Comparison of ENCODE assay signal across 19 cellular contexts in the genomic region with DNA sequence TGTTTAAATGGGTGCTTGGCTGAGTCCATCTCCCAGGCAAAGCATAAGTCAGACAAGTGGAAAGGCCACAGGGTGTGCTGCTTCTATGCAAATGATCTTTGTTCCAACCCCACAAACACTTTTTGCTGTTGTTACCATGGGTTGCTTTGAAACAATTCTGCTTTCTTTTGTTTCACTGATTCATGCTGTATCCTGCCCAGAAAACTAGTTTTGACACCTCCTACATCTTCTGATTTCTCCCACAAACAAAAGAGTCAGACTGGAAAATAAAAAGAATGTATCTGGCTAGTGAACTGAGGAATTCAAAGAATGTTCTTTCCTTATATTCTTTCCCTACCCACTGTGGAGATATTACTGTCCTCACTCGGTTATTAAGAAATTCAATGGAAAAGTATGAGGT.
DNase-seq lines count a peak whose midpoint lies in the region; ATAC-seq and TF ChIP-seq lines count a peak whose summit lies in the region.
"Had no signal": no experiment of that assay in that cellular context is flagged by ENCODE, and none has a peak within 500 bp of the region (broad histone marks: within the 10 kb centered on the region; RNA-seq: fewer than 3 reads in every experiment).

No MANE protein-coding gene starts in this region.

- H3K9me3 Mint-ChIP-seq in nephron progenitor cell = no peaks in the 10 kb centered on the region
- peaks cover 0 to 5% of the 10 kb centered on the region in 2 donors for H3K9me3 Mint-ChIP-seq in stimulated activated naive CD8-positive, alpha-beta T cell treated with anti-CD3 and anti-CD28 coated beads, Interleukin-15, amount 100 ng/mL, for 72 hours
- H3K9me3 Mint-ChIP-seq: stimulated activated memory B cell treated with anti-CD40 and anti-IgM and Interleukin-4, amounts not matched to agents 10 μg/mL and 1 μg/mL and 100 μg/mL, for 72 hours had no signal

- no peak overlapping the region for H3K4me3 Mint-ChIP-seq in nephron progenitor cell
- no peak overlapping the region for H3K4me3 Mint-ChIP-seq in stimulated activated naive CD8-positive, alpha-beta T cell treated with anti-CD3 and anti-CD28 coated beads, Interleukin-15, amount 100 ng/mL, for 72 hours
- H3K4me3 Mint-ChIP-seq: stimulated activated memory B cell treated with anti-CD40 and anti-IgM and Interleukin-4, amounts not matched to agents 10 μg/mL and 1 μg/mL and 100 μg/mL, for 72 hours; WTC11 had no signal

- TF ChIP-seq CTCF in epithelial cell of esophagus (IDR thresholded peaks at IDR 0.05; ENCODE audit: insufficient read depth, low read depth, low read length, missing control alignments) = no peak
- TF ChIP-seq CTCF in nephron progenitor cell (IDR thresholded peaks at IDR 0.05) = no peak

- peak; percentile 15 for DNase-seq in EH (ENCODE audit: low read depth)
- peak; percentile 28 for DNase-seq in NCI-H774 (lab: John Stamatoyannopoulos, UW)
- DNase-seq in epithelial cell of esophagus (ENCODE audit: low read depth) = peak; percentile 94
- peak; percentile 13 for DNase-seq in myocyte (ENCODE audit: low read depth)
- no peak for DNase-seq in nephron progenitor cell
- no peak for DNase-seq in NCI-H128 (lab: John Stamatoyannopoulos, UW; ENCODE audit: unreplicated experiment)
- no peak for DNase-seq in NCI-H187 (lab: John Stamatoyannopoulos, UW)
- DNase-seq in stimulated activated naive CD8-positive, alpha-beta T cell treated with anti-CD3 and anti-CD28 coated beads, Interleukin-15, amount 100 ng/mL, for 72 hours = no peak
- DNase-seq: activated effector memory CD4-positive, alpha-beta T cell treated with Interleukin-2 at 50 U/mL for 16 hours; aorta; midbrain; NCI-H1048; Peyer's patch; upper lobe of left lung had no signal

- H3K4me3 ChIP-seq in epithelial cell of esophagus (ENCODE audit: low read length) = no peak overlapping the region
- H3K4me3 ChIP-seq: GM12878, Peyer's patch, skin epidermis, upper lobe of left lung had no signal

- peaks cover 6% of the 10 kb centered on the region for H3K27me3 Mint-ChIP-seq in nephron progenitor cell (ENCODE audit: low read depth, poor library complexity)
- H3K27me3 Mint-ChIP-seq in stimulated activated naive CD8-positive, alpha-beta T cell treated with anti-CD3 and anti-CD28 coated beads, Interleukin-15, amount 100 ng/mL, for 72 hours = peaks cover 29% of the 10 kb centered on the region

- no peak overlapping the region for H3K27ac Mint-ChIP-seq in nephron progenitor cell
- H3K27ac Mint-ChIP-seq in stimulated activated naive CD8-positive, alpha-beta T cell treated with anti-CD3 and anti-CD28 coated beads, Interleukin-15, amount 100 ng/mL, for 72 hours = no peak overlapping the region
- H3K27ac Mint-ChIP-seq: stimulated activated memory B cell treated with anti-CD40 and anti-IgM and Interleukin-4, amounts not matched to agents 10 μg/mL and 1 μg/mL and 100 μg/mL, for 72 hours; WTC11 had no signal

- H3K4me1 Mint-ChIP-seq in nephron progenitor cell = no peaks in the 10 kb centered on the region
- H3K4me1 Mint-ChIP-seq in stimulated activated naive CD8-positive, alpha-beta T cell treated with anti-CD3 and anti-CD28 coated beads, Interleukin-15, amount 100 ng/mL, for 72 hours = no peaks in the 10 kb centered on the region
- H3K4me1 Mint-ChIP-seq: stimulated activated memory B cell treated with anti-CD40 and anti-IgM and Interleukin-4, amounts not matched to agents 10 μg/mL and 1 μg/mL and 100 μg/mL, for 72 hours had no signal

- ATAC-seq in stimulated activated naive CD8-positive, alpha-beta T cell treated with anti-CD3 and anti-CD28 coated beads, Interleukin-15, amount 100 ng/mL, for 72 hours = no peak
- ATAC-seq: GM12878; HCT116; stimulated activated memory B cell treated with anti-CD40 and anti-IgM and Interleukin-4, amounts not matched to agents 10 μg/mL and 1 μg/mL and 100 μg/mL, for 72 hours; WTC11 had no signal

- no peaks in the 10 kb centered on the region for H3K36me3 Mint-ChIP-seq in nephron progenitor cell (ENCODE audit: low read depth)
- H3K36me3 Mint-ChIP-seq: stimulated activated memory B cell treated with anti-CD40 and anti-IgM and Interleukin-4, amounts not matched to agents 10 μg/mL and 1 μg/mL and 100 μg/mL, for 72 hours; WTC11 had no signal

Comparison
In these comparisons a context has a peak if more than half of its experiments do, and no peak if none do; other contexts are left out.
1. DNase-seq: peak in EH (single experiment), NCI-H774 (single experiment), epithelial cell of esophagus (single experiment) and myocyte (single experiment); none in nephron progenitor cell (single experiment), NCI-H128 (single experiment), NCI-H187 (0 of 2) and stimulated activated naive CD8-positive, alpha-beta T cell treated with anti-CD3 and anti-CD28 coated beads, Interleukin-15, amount 100 ng/mL, for 72 hours (0 of 2).